Comparison of ENCODE assay signal across 9 cellular contexts in genomic region chr16:80899804-80900592, GRCh38.
DNase-seq lines count a peak whose midpoint lies in the region; TF ChIP-seq lines count a peak whose summit lies in the region.
"Had no signal": no experiment of that assay in that cellular context is flagged by ENCODE, and none has a peak within 500 bp of the region (broad histone marks: within the 10 kb centered on the region; RNA-seq: fewer than 3 reads in every experiment).

No MANE protein-coding gene starts in this region.

- BruUV-seq in Calu3 (replicated peaks; lab: Mats Ljungman, UMichigan): no TSS peak

- no peaks in the 10 kb centered on the region for H3K4me1 Mint-ChIP-seq in Calu3 (ENCODE audit: low read depth, unreplicated experiment)

- no peak overlapping the region for H3K4me3 Mint-ChIP-seq in Calu3 (ENCODE audit: low read depth, unreplicated experiment)
- H3K4me3 Mint-ChIP-seq: dendritic cell treated with granulocyte-macrophage colony-stimulating factor and Interleukin-4, amounts not matched to agents 40 ng/mL and 50 ng/mL, for 4 days had no signal

- no peak overlapping the region for H3K27ac Mint-ChIP-seq in Calu3 (ENCODE audit: unreplicated experiment)
- H3K27ac Mint-ChIP-seq: dendritic cell treated with granulocyte-macrophage colony-stimulating factor and Interleukin-4, amounts not matched to agents 40 ng/mL and 50 ng/mL, for 4 days had no signal

- TF ChIP-seq EP300 in SK-N-SH (IDR thresholded peaks at IDR 0.05; ENCODE audit: borderline replicate concordance in 1 of 2, low read depth in 1 of 2, low read length in 1 of 2): no peak

- H3K4me2 ChIP-seq in SK-N-SH: peak overlapping the region; percentile 55

- DNase-seq in Calu3 (peak; percentile 48), SK-N-SH (peak; percentile 68), fibroblast of the aortic adventitia (ENCODE audit: low read depth) (peak; percentile 98), pons (ENCODE audit: low spot score) (peak; percentile 39), HEK293T (ENCODE audit: extremely low spot score) (no peak), Kasumi-1 (lab: John Stamatoyannopoulos, UW) (no peak), NOMO-1 treated with dmso at 0.1 percent for 144 hours (lab: John Stamatoyannopoulos, UW; ENCODE audit: unreplicated experiment) (no peak)
- DNase-seq in activated CD4-positive, alpha-beta T cell treated with anti-CD3 and anti-CD28 coated beads for 1 hour: no peak

- H3K27me3 ChIP-seq in SK-N-SH (ENCODE audit: insufficient read depth): no peaks in the 10 kb centered on the region

- H4K20me1 ChIP-seq in SK-N-SH (ENCODE audit: insufficient read depth): no peaks in the 10 kb centered on the region

- peaks cover 36% of the 10 kb centered on the region for H3K27me3 Mint-ChIP-seq in Calu3 (ENCODE audit: unreplicated experiment)
- H3K27me3 Mint-ChIP-seq: dendritic cell treated with granulocyte-macrophage colony-stimulating factor and Interleukin-4, amounts not matched to agents 40 ng/mL and 50 ng/mL, for 4 days had no signal

- no peaks in the 10 kb centered on the region for H3K79me2 ChIP-seq in SK-N-SH (ENCODE audit: insufficient read depth)

- H3K4me1 ChIP-seq in SK-N-SH (ENCODE audit: control insufficient read depth in 1 of 2, insufficient read depth in 2 of 2, low read depth in 1 of 2, low read length in 1 of 2): peaks cover 0 to 11% of the 10 kb centered on the region in 2 experiments; a peak in 1 of 4 replicates

- no peak for TF ChIP-seq RAD21 in SK-N-SH (IDR thresholded peaks at IDR 0.05; ENCODE audit: low read length)

- no peaks in the 10 kb centered on the region for H3K36me3 Mint-ChIP-seq in Calu3 (ENCODE audit: insufficient read depth, unreplicated experiment)

- H3K4me3 ChIP-seq in SK-N-SH (ENCODE audit: low read depth in 2 of 2, low read length in 1 of 2) (no peak overlapping the region), fibroblast of the aortic adventitia (ENCODE audit: low read depth, low read length) (peak overlapping the region; percentile 45)

- POLR2A ChIA-PET in SK-N-SH (lab: Yijun Ruan, JAX): no interaction called here
- POLR2A ChIA-PET in HEK293T (lab: Yijun Ruan, JAX): no interaction called here

- no peaks in the 10 kb centered on the region for H3K9me3 ChIP-seq in SK-N-SH

- CTCF ChIA-PET in Calu3 (lab: Charles Lee) (no interaction called here), SK-N-SH (lab: Yijun Ruan, JAX) (no interaction called here), HEK293T (lab: Yijun Ruan, JAX) (no interaction called here)

- peak overlapping the region; percentile 71; the same call in 1 of the 2 replicates for H2AFZ ChIP-seq in SK-N-SH (ENCODE audit: low read depth)

- peak overlapping the region in 1 of 2 experiments; percentile 81; a peak in 2 of 4 replicates for H3K27ac ChIP-seq in SK-N-SH (ENCODE audit: low read depth in 2 of 2, low read length in 1 of 2)

- H3K9me2 ChIP-seq in SK-N-SH: no peaks in the 10 kb centered on the region

- intact Hi-C loops in Calu3 (cut with micrococcal nuclease; ENCODE audit: unreplicated experiment): no loop called here

- H3F3A ChIP-seq in SK-N-SH (replicated peaks; ENCODE audit: insufficient read depth): peaks cover 13% of the 10 kb centered on the region

- no peak overlapping the region for H3K9ac ChIP-seq in SK-N-SH

- TF ChIP-seq CTCF in Calu3 (IDR thresholded peaks at IDR 0.05; ENCODE audit: unreplicated experiment) (no peak), SK-N-SH (IDR thresholded peaks at IDR 0.05) (no peak; the same call in 1 of the 2 replicates), fibroblast of the aortic adventitia (IDR thresholded peaks at IDR 0.05; ENCODE audit: insufficient read depth, low read length) (no peak)

- no peaks in the 10 kb centered on the region for H3K36me3 ChIP-seq in SK-N-SH (replicated peaks in 1 of 2; ENCODE audit: control insufficient read depth in 1 of 2, insufficient read depth in 2 of 2, low read length in 1 of 2)

- H3K9me3 Mint-ChIP-seq in Calu3 (ENCODE audit: low read depth, unreplicated experiment): no peaks in the 10 kb centered on the region
- H3K9me3 Mint-ChIP-seq: dendritic cell treated with granulocyte-macrophage colony-stimulating factor and Interleukin-4, amounts not matched to agents 40 ng/mL and 50 ng/mL, for 4 days had no signal

- 23% methylated on average over 9 of the region's 11 CpGs for WGBS in SK-N-SH (ENCODE audit: low lambda C conversion rate)

TF ChIP-seq in SK-N-SH, 30 proteins besides CTCF, POLR2A, EP300 and RAD21 (continues in another document):
- TF ChIP-seq JUND (IDR thresholded peaks at IDR 0.05): peak; percentile 54
- TF ChIP-seq NFIC (IDR thresholded peaks at IDR 0.05; ENCODE audit: borderline replicate concordance): peak; percentile 75
- TF ChIP-seq CHD2 (IDR thresholded peaks at IDR 0.05; ENCODE audit: low read length, partially characterized antibody): no peak
- TF ChIP-seq TAF1 (IDR thresholded peaks at IDR 0.05; ENCODE audit: borderline replicate concordance, low read depth, low read length): no peak
- TF ChIP-seq GABPA (IDR thresholded peaks at IDR 0.05; ENCODE audit: low read depth): no peak
- no peak for TF ChIP-seq IRF3 (IDR thresholded peaks at IDR 0.05; ENCODE audit: low read depth, low read length)
- TF ChIP-seq USF2 (IDR thresholded peaks at IDR 0.05; ENCODE audit: borderline replicate concordance, low read depth, low read length): no peak
- no peak for TF ChIP-seq MEF2A (IDR thresholded peaks at IDR 0.05; ENCODE audit: borderline replicate concordance, low read depth)
- peak; percentile 58 for TF ChIP-seq PBX3 (IDR thresholded peaks at IDR 0.05)

TF ChIP-seq in HEK293T, 16 proteins besides CTCF, POLR2A, EP300 and RAD21:
- no peak for TF ChIP-seq FOXK2 (IDR thresholded peaks at IDR 0.05)
- no peak for TF ChIP-seq L3MBTL2 (conservative IDR thresholded peaks at IDR 0.05)
- no peak for TF ChIP-seq NFRKB (IDR thresholded peaks at IDR 0.05)
- TF ChIP-seq ELF4 (IDR thresholded peaks at IDR 0.05): no peak
- TF ChIP-seq ZNF384 (IDR thresholded peaks at IDR 0.05): no peak
- no peak for TF ChIP-seq SP1 (IDR thresholded peaks at IDR 0.05)
- TF ChIP-seq BHLHE40 (IDR thresholded peaks at IDR 0.05; ENCODE audit: borderline replicate concordance): no peak
- TF ChIP-seq ARNT (IDR thresholded peaks at IDR 0.05): no peak
- TF ChIP-seq FOXA1 (IDR thresholded peaks at IDR 0.05): no peak
- TF ChIP-seq HDGF (IDR thresholded peaks at IDR 0.05; ENCODE audit: borderline replicate concordance): no peak
- no peak for TF ChIP-seq FOXM1 (IDR thresholded peaks at IDR 0.05; ENCODE audit: borderline replicate concordance)
- TF ChIP-seq LEF1 (IDR thresholded peaks at IDR 0.05; ENCODE audit: borderline replicate concordance): no peak
- TF ChIP-seq TARDBP (IDR thresholded peaks at IDR 0.05): no peak
- no peak for TF ChIP-seq SUZ12 (IDR thresholded peaks at IDR 0.05)
- no peak for TF ChIP-seq PKNOX1 (IDR thresholded peaks at IDR 0.05)
- no peak for TF ChIP-seq CTBP1 (IDR thresholded peaks at IDR 0.05; ENCODE audit: borderline replicate concordance)

Comparison
In these comparisons a context has a peak if more than half of its experiments do, and no peak if none do; other contexts are left out.
1. DNase-seq: peak in Calu3 (single experiment), SK-N-SH (single experiment), fibroblast of the aortic adventitia (single experiment) and pons (single experiment); none in HEK293T (single experiment), Kasumi-1 (0 of 2), activated CD4-positive, alpha-beta T cell treated with anti-CD3 and anti-CD28 coated beads for 1 hour (single experiment) and NOMO-1 treated with dmso at 0.1 percent for 144 hours (single experiment).